Comparison of ENCODE assay signal across 8 cellular contexts in genomic region chr16:77190478-77191258, GRCh38. TPM values are rescaled to one million over a fixed set of nuclear protein-coding genes. Genes with fewer than 3 reads are reported as not detected.
DNase-seq lines count a peak whose midpoint lies in the region; ATAC-seq and TF ChIP-seq lines count a peak whose summit lies in the region.

Gene MON1B (plus strand): TSS chr16:77191190. CDS start chr16:77191486, 296 bp downstream.

- DNase-seq in GM04503 (ENCODE audit: low read depth) (peak; percentile 91), HFFc6 (peak; percentile 98), NB4 (ENCODE audit: low read depth) (peak; percentile 99), SK-N-MC (ENCODE audit: low read depth, low spot score) (peak; percentile 53), substantia nigra (lab: John Stamatoyannopoulos, UW) (peak; percentile 84 to 99 (median 96))
- DNase-seq in activated naive CD4-positive, alpha-beta T cell treated with anti-CD3 and anti-CD28 coated beads, Interleukin-2, amount 10 ng/mL, durations not matched to agents 7 days and 5 days: peak; percentile 97

- TF ChIP-seq CTCF in HFFc6 (IDR thresholded peaks at IDR 0.05) (no peak; the same call in 1 of the 2 replicates), NB4 (IDR thresholded peaks at IDR 0.05; ENCODE audit: low read depth, low read length) (no peak), gastroesophageal sphincter (IDR thresholded peaks at IDR 0.05) (peak in 3 of 4 experiments; percentile 10 to 32 (median 14)), neutrophil (IDR thresholded peaks at IDR 0.05) (peak; percentile 49)

- H3K36me3 ChIP-seq in SK-N-MC (ENCODE audit: insufficient read depth, low read length) (no peaks in the 10 kb centered on the region; the same call in 1 of the 2 replicates), gastroesophageal sphincter (peaks cover 0 to 28% of the 10 kb centered on the region in 2 donors), neutrophil (peaks cover 36% of the 10 kb centered on the region)

- peak; percentile 64 for TF ChIP-seq POLR2A in NB4 (IDR thresholded peaks at IDR 0.05; ENCODE audit: extremely low read depth, insufficient read length)
- peak; percentile 66 to 72 for TF ChIP-seq POLR2A in gastroesophageal sphincter (IDR thresholded peaks at IDR 0.05)

- no peaks in the 10 kb centered on the region for H3K9me3 ChIP-seq in SK-N-MC (ENCODE audit: low read depth, low read length)
- no peaks in the 10 kb centered on the region for H3K9me3 ChIP-seq in gastroesophageal sphincter
- H3K9me3 ChIP-seq in neutrophil: no peaks in the 10 kb centered on the region

- H3K36me3 Mint-ChIP-seq in HFFc6 (ENCODE audit: low read depth): peaks cover 7% of the 10 kb centered on the region
- H3K36me3 Mint-ChIP-seq in activated naive CD4-positive, alpha-beta T cell treated with anti-CD3 and anti-CD28 coated beads, Interleukin-2, amount 10 ng/mL, durations not matched to agents 7 days and 5 days: peaks cover 39% of the 10 kb centered on the region

- peaks cover 3% of the 10 kb centered on the region; the same call in 1 of the 2 replicates for H3K27me3 Mint-ChIP-seq in HFFc6 (ENCODE audit: insufficient read depth)
- no peaks in the 10 kb centered on the region for H3K27me3 Mint-ChIP-seq in activated naive CD4-positive, alpha-beta T cell treated with anti-CD3 and anti-CD28 coated beads, Interleukin-2, amount 10 ng/mL, durations not matched to agents 7 days and 5 days

- ATAC-seq in gastroesophageal sphincter: peak; percentile 99

- 0 to 8% methylated on average over 2 to 19 of the region's 63 CpGs for WGBS in gastroesophageal sphincter (ENCODE audit: low coverage in 1 of 2), 2 donors

- peak within 1 kb of the TSS; percentile 99 for H3K27ac Mint-ChIP-seq in HFFc6
- peak within 1 kb of the TSS; percentile 100 for H3K27ac Mint-ChIP-seq in activated naive CD4-positive, alpha-beta T cell treated with anti-CD3 and anti-CD28 coated beads, Interleukin-2, amount 10 ng/mL, durations not matched to agents 7 days and 5 days

- H3K27ac ChIP-seq in SK-N-MC: peak within 1 kb of the TSS; percentile 93
- H3K27ac ChIP-seq in gastroesophageal sphincter: peak within 1 kb of the TSS; percentile 89 to 97 (median 96)
- H3K27ac ChIP-seq in neutrophil: peak within 1 kb of the TSS; percentile 97
- H3K27ac ChIP-seq in substantia nigra (ENCODE audit: low read depth, low read length, poor library complexity, severe bottlenecking): peak within 1 kb of the TSS; percentile 99

- H3K4me1 ChIP-seq in gastroesophageal sphincter: peaks cover 4 to 31% (median 7%) of the 10 kb centered on the region in 3 donors
- peaks cover 21 to 23% of the 10 kb centered on the region in 2 experiments for H3K4me1 ChIP-seq in neutrophil (ENCODE audit: control insufficient read depth in 1 of 2, insufficient read depth in 1 of 2, low read depth in 1 of 2, low read length in 1 of 2)

- H3K4me3 Mint-ChIP-seq in HFFc6: peak within 1 kb of the TSS; percentile 90
- peak within 1 kb of the TSS; percentile 85 for H3K4me3 Mint-ChIP-seq in activated naive CD4-positive, alpha-beta T cell treated with anti-CD3 and anti-CD28 coated beads, Interleukin-2, amount 10 ng/mL, durations not matched to agents 7 days and 5 days

- H3K4me3 ChIP-seq in NB4 (ENCODE audit: low read depth, low read length): peak within 1 kb of the TSS; percentile 98
- H3K4me3 ChIP-seq in SK-N-MC: peak within 1 kb of the TSS; percentile 79
- H3K4me3 ChIP-seq in gastroesophageal sphincter: peak within 1 kb of the TSS; percentile 79 to 80
- H3K4me3 ChIP-seq in neutrophil (ENCODE audit: low read depth in 1 of 2, low read length in 1 of 2): peak within 1 kb of the TSS; percentile 82 to 96

- H3K9me3 Mint-ChIP-seq in HFFc6: no peaks in the 10 kb centered on the region
- H3K9me3 Mint-ChIP-seq in activated naive CD4-positive, alpha-beta T cell treated with anti-CD3 and anti-CD28 coated beads, Interleukin-2, amount 10 ng/mL, durations not matched to agents 7 days and 5 days: no peaks in the 10 kb centered on the region

- CTCF ChIA-PET in activated naive CD4-positive, alpha-beta T cell treated with anti-CD3 and anti-CD28 coated beads, Interleukin-2, amount 10 ng/mL, durations not matched to agents 7 days and 5 days (lab: Charles Lee): interaction anchor here (0.7 kb wide), 1 partner anchor 21 kb away, joined by 3 read pairs; no protein-coding TSS in a partner anchor

- peaks cover 15% of the 10 kb centered on the region for H3K4me1 Mint-ChIP-seq in HFFc6 (ENCODE audit: low read depth)
- peaks cover 44% of the 10 kb centered on the region for H3K4me1 Mint-ChIP-seq in activated naive CD4-positive, alpha-beta T cell treated with anti-CD3 and anti-CD28 coated beads, Interleukin-2, amount 10 ng/mL, durations not matched to agents 7 days and 5 days

- H3K27me3 ChIP-seq in gastroesophageal sphincter: no peaks in the 10 kb centered on the region
- H3K27me3 ChIP-seq in neutrophil: peaks cover 22% of the 10 kb centered on the region

- no peak for TF ChIP-seq EP300 in gastroesophageal sphincter (IDR thresholded peaks at IDR 0.05)

- H3K9ac ChIP-seq in SK-N-MC (ENCODE audit: insufficient read length): peak within 1 kb of the TSS; percentile 84

RNA-seq across cellular contexts. Expression of gene MON1B, which starts in this region (rescaled TPM):
- total RNA-seq in HFFc6 (2021; fragmentation: NEBNext Ultra II Directional; extraction: Animal tissue kit (Norgen Biotek cat#: 25700)): 10 to 100 TPM; 28.7 to 36.5 (median 33.0) TPM
- 10 to 100 TPM; 19.1 to 26.1 (median 23.3) TPM for total RNA-seq in gastroesophageal sphincter

Comparison
In these comparisons a context has a peak if more than half of its experiments do, and no peak if none do; other contexts are left out.
1. Peak in every context shown above with its lines: DNase-seq, ATAC-seq, H3K4me3 ChIP-seq and H3K27ac ChIP-seq.
2. CTCF ChIP-seq: peak in gastroesophageal sphincter (3 of 4) and neutrophil (single experiment); none in HFFc6 (single experiment) and NB4 (single experiment).